ENCODE assay signal across 18 cellular contexts in the genomic region with DNA sequence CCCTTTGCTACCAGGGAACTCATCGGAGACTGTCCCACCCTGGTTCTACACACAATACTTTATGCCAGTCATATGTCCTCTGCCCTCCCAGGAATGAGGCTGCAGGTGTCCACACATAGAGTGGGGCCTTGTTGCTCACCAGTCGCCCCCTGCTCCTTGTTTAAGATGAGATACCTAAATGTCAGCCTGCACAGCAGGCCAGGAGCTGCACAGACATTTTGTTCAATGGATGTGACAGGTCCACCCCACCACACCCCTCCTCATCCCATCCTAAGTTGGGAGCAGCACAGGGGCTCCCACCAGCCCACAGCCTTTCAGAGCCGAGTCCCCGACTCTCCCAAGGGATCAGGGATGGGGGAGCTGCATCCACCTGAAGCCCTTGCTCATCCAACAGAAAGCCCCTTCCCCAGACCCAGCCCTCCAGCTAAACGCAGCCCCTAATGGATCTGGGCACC.
"Had no signal": no experiment of that assay in that cellular context is flagged by ENCODE, and none has a peak within 500 bp of the region (broad histone marks: within the 10 kb centered on the region; RNA-seq: fewer than 3 reads in every experiment).

No MANE protein-coding gene starts in this region.

- H3K36me3 ChIP-seq: prostate gland, right atrium auricular region had no signal

- DNase-seq: activated T-cell treated with anti-CD3 and anti-CD28 coated beads, Interleukin-2, amount 50 U/mL, for 24 hours; erythroblast; kidney glomerular epithelial cell; mucosa of descending colon; naive B cell; stimulated activated CD4-positive, alpha-beta T cell treated with anti-CD3 and anti-CD28 coated beads, Interleukin-15, amount 100 ng/mL, for 24 hours; stimulated activated CD4-positive, alpha-beta T cell treated with anti-CD3 and anti-CD28 coated beads, Interleukin-2, amount 100 ng/mL, for 48 hours; SW 1271; T-helper 2 cell; testis had no signal

- H3K4me3 ChIP-seq: mucosa of descending colon, prostate gland, right atrium auricular region, skin epidermis, testis had no signal

- H3K4me3 Mint-ChIP-seq: activated CD4-positive, alpha-beta memory T cell treated with anti-CD3 and anti-CD28 coated beads for 36 hours; activated naive CD4-positive, alpha-beta T cell treated with anti-CD3 and anti-CD28 coated beads, Interleukin-2, amount 50 U/mL, for 24 hours; activated T-cell treated with anti-CD3 and anti-CD28 coated beads, Interleukin-2, amount 50 U/mL, for 24 hours; memory B cell; naive B cell; neural crest cell had no signal

- H3K9me3 Mint-ChIP-seq: activated CD4-positive, alpha-beta memory T cell treated with anti-CD3 and anti-CD28 coated beads for 36 hours; activated naive CD4-positive, alpha-beta T cell treated with anti-CD3 and anti-CD28 coated beads, Interleukin-2, amount 50 U/mL, for 24 hours; activated T-cell treated with anti-CD3 and anti-CD28 coated beads, Interleukin-2, amount 50 U/mL, for 24 hours; memory B cell; neural crest cell had no signal

- H3K27ac Mint-ChIP-seq: activated CD4-positive, alpha-beta memory T cell treated with anti-CD3 and anti-CD28 coated beads for 36 hours; activated naive CD4-positive, alpha-beta T cell treated with anti-CD3 and anti-CD28 coated beads, Interleukin-2, amount 50 U/mL, for 24 hours; activated T-cell treated with anti-CD3 and anti-CD28 coated beads, Interleukin-2, amount 50 U/mL, for 24 hours; memory B cell had no signal

- H3K9me3 ChIP-seq: mucosa of descending colon, prostate gland, right atrium auricular region, testis had no signal

- ATAC-seq: mucosa of descending colon had no signal

- H3K36me3 Mint-ChIP-seq: activated CD4-positive, alpha-beta memory T cell treated with anti-CD3 and anti-CD28 coated beads for 36 hours; activated naive CD4-positive, alpha-beta T cell treated with anti-CD3 and anti-CD28 coated beads, Interleukin-2, amount 50 U/mL, for 24 hours; naive B cell had no signal

- H3K4me1 ChIP-seq: prostate gland had no signal

- H3K4me1 Mint-ChIP-seq: activated naive CD4-positive, alpha-beta T cell treated with anti-CD3 and anti-CD28 coated beads, Interleukin-2, amount 50 U/mL, for 24 hours had no signal

- H3K27me3 ChIP-seq: testis had no signal

- H3K27ac ChIP-seq: prostate gland, right atrium auricular region, skin epidermis, testis, VCaP had no signal
